In the genomic region with DNA sequence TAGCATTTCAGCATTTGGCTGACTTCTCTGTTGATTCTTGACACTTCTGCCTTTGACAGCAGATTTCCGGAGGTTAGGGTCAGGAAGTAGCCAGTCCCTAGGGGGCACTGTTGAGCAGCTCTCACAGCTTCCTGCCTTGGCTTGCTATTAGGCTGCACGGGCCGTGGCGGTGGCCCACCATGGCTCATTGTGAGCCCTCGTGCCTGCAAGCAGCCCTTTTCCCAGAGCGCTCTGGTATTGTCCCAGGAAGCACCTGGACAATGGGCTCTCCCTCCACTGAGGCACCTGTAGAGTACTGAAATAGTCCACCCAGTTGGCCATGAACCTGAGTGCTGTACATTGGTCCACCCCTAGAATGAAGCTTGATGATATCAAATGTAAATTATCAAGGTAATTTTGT, we compare ENCODE assay signal across 8 cellular contexts.
DNase-seq lines count a peak whose midpoint lies in the region; ATAC-seq and TF ChIP-seq lines count a peak whose summit lies in the region.

No MANE protein-coding gene starts in this region.

- TF ChIP-seq CTCF in GM12874 (IDR thresholded peaks at IDR 0.05; ENCODE audit: insufficient read depth, low read depth, low read length) (peak; percentile 82), right atrium auricular region (IDR thresholded peaks at IDR 0.05) (peak in 1 of 2 donors; percentile 63)

- H3K27me3 ChIP-seq in right atrium auricular region = no peaks in the 10 kb centered on the region

- peak overlapping the region; percentile 74 to 78 for H3K27ac ChIP-seq in right atrium auricular region

- H3K36me3 ChIP-seq in right atrium auricular region = peaks cover 36% of the 10 kb centered on the region

- no peak overlapping the region for H3K4me3 ChIP-seq in right atrium auricular region

- DNase-seq in 8988T (peak; percentile 31), RKO (ENCODE audit: low spot score) (peak; percentile 15), right atrium auricular region (ENCODE audit: low spot score) (no peak)
- peak; percentile 78 for DNase-seq in activated effector memory CD4-positive, alpha-beta T cell treated with anti-CD3 and anti-CD28 coated beads, Interleukin-2, amount 50 U/mL, for 16 hours
- DNase-seq in stimulated activated CD4-positive, alpha-beta T cell treated with anti-CD3 and anti-CD28 coated beads, Interleukin-15, amount 100 ng/mL, for 48 hours (ENCODE audit: low read depth in 2 of 2) = peak; percentile 20 to 47

- H3K4me1 ChIP-seq in right atrium auricular region = peaks cover 0 to 37% of the 10 kb centered on the region in 2 donors

- ATAC-seq in GM18502 (IDR thresholded peaks at IDR 0.05; ENCODE audit: poor library complexity, unreplicated experiment) (no peak), HG03432 (IDR thresholded peaks at IDR 0.05; ENCODE audit: unreplicated experiment) (no peak)

- no peaks in the 10 kb centered on the region for H3K9me3 ChIP-seq in right atrium auricular region
